In genomic region chr4:149211961-149212360, GRCh38 we compare ENCODE assay signal across 8 cellular contexts.
"Had no signal": no experiment of that assay in that cellular context is flagged by ENCODE, and none has a peak within 500 bp of the region (broad histone marks: within the 10 kb centered on the region; RNA-seq: fewer than 3 reads in every experiment).

No MANE protein-coding gene starts in this region.

- H3K4me1 ChIP-seq: HAP-1 had no signal

- H3K4me3 Mint-ChIP-seq: HFFc6 had no signal

- H3K9me3 Mint-ChIP-seq: HFFc6 had no signal

- H3K36me3 ChIP-seq: HAP-1 had no signal

- H3K27ac Mint-ChIP-seq: HFFc6 had no signal

- H3K9me3 ChIP-seq: HAP-1 had no signal

- DNase-seq: GOT3, H7, HFFc6 had no signal

- H3K27ac ChIP-seq: HL-60 had no signal

- ATAC-seq: HCT116, HepG2, K562 had no signal

- H3K4me3 ChIP-seq: HAP-1, K562 had no signal
